Comparison of ENCODE assay signal across 1 cellular context in genomic region chr12:23885396-23885795, GRCh38.
TF ChIP-seq lines count a peak whose summit lies in the region.

No MANE protein-coding gene starts in this region.

TF ChIP-seq in K562, 482 proteins besides CTCF, POLR2A, EP300 and RAD21 (continued from another document):
- TF ChIP-seq TFE3 (CRISPR knock-in tag; IDR thresholded peaks at IDR 0.05) (peak; percentile 96), ZNF589 (CRISPR knock-in tag; IDR thresholded peaks at IDR 0.05; ENCODE audit: low read depth) (0 out of 2 replicates have a peak, but pooled peaks have one; percentile 11), MAZ (CRISPR knock-in tag; conservative IDR thresholded peaks at IDR 0.05 in 1 of 2, IDR thresholded peaks at IDR 0.05 in 1 of 2) (no peak)
